ENCODE assay signal across 1 cellular context in the genomic region with DNA sequence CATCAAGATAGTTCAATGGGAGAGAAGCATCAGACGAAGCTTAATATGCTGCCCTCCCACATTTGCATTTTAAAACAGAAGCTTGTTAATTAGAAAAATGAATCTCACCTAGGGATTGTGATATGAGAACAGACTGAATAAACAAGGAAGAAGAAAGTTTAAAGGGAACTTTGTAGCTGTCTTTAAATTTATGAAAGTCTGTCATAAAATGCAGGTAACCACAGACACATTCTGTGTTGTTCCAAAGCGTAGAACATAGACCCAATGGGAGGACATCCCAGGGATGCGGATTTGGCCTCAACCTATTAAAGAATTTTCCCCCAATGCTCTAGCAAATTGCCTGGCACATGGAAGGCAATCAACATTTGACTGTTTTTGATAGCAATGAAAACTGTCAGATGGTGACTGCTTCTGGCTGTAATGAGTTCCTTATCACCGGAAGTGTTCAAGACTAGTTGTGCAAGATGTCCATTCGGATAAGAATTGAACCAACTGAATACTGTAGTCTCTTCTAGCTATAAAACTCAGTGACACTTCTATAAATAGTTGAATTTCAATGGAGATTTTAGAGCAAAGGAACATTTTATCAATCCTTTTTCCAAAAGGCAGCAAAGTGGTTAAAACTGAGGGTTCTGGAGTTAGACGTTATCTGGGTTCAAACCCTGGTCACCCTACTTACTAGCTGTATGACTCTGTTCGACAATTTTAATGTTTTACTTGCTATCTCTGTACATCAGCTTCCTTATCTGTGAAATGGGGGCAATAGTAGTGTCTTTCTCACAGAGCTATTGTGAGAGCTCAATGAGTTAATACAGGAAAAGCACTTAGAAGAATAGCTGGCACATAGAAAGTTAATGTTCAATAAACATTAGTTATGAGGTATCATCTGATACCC.
A peak's percentile ranks its signal among the peaks of the same experiment; 100 is the strongest.
TF ChIP-seq lines count a peak whose summit lies in the region.

No MANE protein-coding gene starts in this region.

TF ChIP-seq in HepG2, 621 proteins besides CTCF, POLR2A, EP300 and RAD21:
- TF ChIP-seq ZNF652 (CRISPR knock-in tag; IDR thresholded peaks at IDR 0.05; ENCODE audit: borderline replicate concordance, low read depth) (peak; percentile 56; the same call in 1 of the 2 replicates), ZNF629 (CRISPR knock-in tag; conservative IDR thresholded peaks at IDR 0.05) (peak; percentile 78)
- TF ChIP-seq, protein P1, sequence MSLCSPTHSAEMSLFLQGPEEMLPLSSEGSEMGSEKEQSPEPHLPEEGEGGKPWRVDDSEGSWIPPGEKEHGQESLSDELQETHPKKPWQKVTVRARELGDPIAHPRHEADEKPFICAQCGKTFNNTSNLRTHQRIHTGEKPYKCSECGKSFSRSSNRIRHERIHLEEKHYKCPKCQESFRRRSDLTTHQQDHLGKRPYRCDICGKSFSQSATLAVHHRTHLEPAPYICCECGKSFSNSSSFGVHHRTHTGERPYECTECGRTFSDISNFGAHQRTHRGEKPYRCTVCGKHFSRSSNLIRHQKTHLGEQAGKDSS (CRISPR knock-in tag; IDR thresholded peaks at IDR 0.05; ENCODE audit: borderline replicate concordance, low read depth) = no peak
TF ChIP-seq in HepG2: peak in this region for 2.
